In genomic region chr12:103928736-103929050, GRCh38 we compare ENCODE assay signal across 8 cellular contexts. TPM values are rescaled to one million over a fixed set of nuclear protein-coding genes. Genes with fewer than 3 reads are reported as not detected.
DNase-seq lines count a peak whose midpoint lies in the region; ATAC-seq and TF ChIP-seq lines count a peak whose summit lies in the region.

No MANE protein-coding gene starts in this region.

- H3K27me3 ChIP-seq in hepatocyte: no peaks in the 10 kb centered on the region

- peaks cover 35% of the 10 kb centered on the region for H3K79me2 ChIP-seq in hepatocyte

- peaks cover 30% of the 10 kb centered on the region for H4K20me1 ChIP-seq in hepatocyte (ENCODE audit: insufficient read depth, poor library complexity, severe bottlenecking)

- peaks cover 55% of the 10 kb centered on the region for H3K36me3 Mint-ChIP-seq in Calu3 (ENCODE audit: insufficient read depth, unreplicated experiment)
- peaks cover 24 to 38% of the 10 kb centered on the region in 2 donors for H3K36me3 Mint-ChIP-seq in activated naive CD4-positive, alpha-beta T cell treated with anti-CD3 and anti-CD28 coated beads, Interleukin-2, amount 50 U/mL, for 72 hours

- H3K9me2 ChIP-seq in hepatocyte (replicated peaks; ENCODE audit: insufficient read depth): no peaks in the 10 kb centered on the region

- CTCF ChIA-PET in Calu3 (lab: Charles Lee): no interaction called here

- no TSS peak for BruUV-seq in Calu3 (replicated peaks; lab: Mats Ljungman, UMichigan)

- H3K27ac ChIP-seq in hepatocyte: peak overlapping the region; percentile 99

- peaks cover 31% of the 10 kb centered on the region for H3K4me1 Mint-ChIP-seq in Calu3 (ENCODE audit: low read depth, unreplicated experiment)

- H3K4me2 ChIP-seq in hepatocyte: peak overlapping the region; percentile 86

- ATAC-seq in HG02610 (IDR thresholded peaks at IDR 0.05; ENCODE audit: unreplicated experiment): peak; percentile 15
- ATAC-seq in activated naive CD4-positive, alpha-beta T cell treated with anti-CD3 and anti-CD28 coated beads, Interleukin-2, amount 50 U/mL, for 72 hours: peak in 1 of 2 donors; percentile 7

- TF ChIP-seq CTCF in Calu3 (IDR thresholded peaks at IDR 0.05; ENCODE audit: unreplicated experiment): no peak
- TF ChIP-seq CTCF in hepatocyte (IDR thresholded peaks at IDR 0.05; ENCODE audit: poor library complexity): no peak

- peak overlapping the region; percentile 54 for H3K4me3 ChIP-seq in hepatocyte

- no peaks in the 10 kb centered on the region for H3K9me3 ChIP-seq in hepatocyte (ENCODE audit: low read depth)

- DNase-seq in Calu3 (no peak), RPMI8226 (peak; percentile 65), hepatocyte (ENCODE audit: low spot score) (peak; percentile 17), HPDE6-E6E7 (ENCODE audit: extremely low spot score) (no peak), HuH-7 (ENCODE audit: low spot score) (no peak)
- DNase-seq in activated naive CD4-positive, alpha-beta T cell treated with anti-CD3 and anti-CD28 coated beads, Interleukin-2, amount 50 U/mL, for 72 hours (ENCODE audit: low spot score in 2 of 2): peak in 1 of 2 donors; percentile 49
- peak; percentile 36 to 42 (median 40) for DNase-seq in stimulated activated CD4-positive, alpha-beta T cell treated with anti-CD3 and anti-CD28 coated beads, Interleukin-12 subunit alpha, Interleukin-12 subunit beta, amount 100 ng/mL, for 48 hours (ENCODE audit: low read depth in 2 of 3, low spot score in 1 of 3)

- WGBS in hepatocyte (ENCODE audit: low lambda C conversion rate, missing lambda C conversion rate): 22% methylated on average over 12 of the region's 12 CpGs

- H3K4me1 ChIP-seq in hepatocyte (ENCODE audit: insufficient read depth): peaks cover 21% of the 10 kb centered on the region

- peak overlapping the region; percentile 100 for H3K27ac Mint-ChIP-seq in Calu3 (ENCODE audit: unreplicated experiment)
- peak overlapping the region; percentile 97 to 98 for H3K27ac Mint-ChIP-seq in activated naive CD4-positive, alpha-beta T cell treated with anti-CD3 and anti-CD28 coated beads, Interleukin-2, amount 50 U/mL, for 72 hours

- H3K27me3 Mint-ChIP-seq in Calu3 (ENCODE audit: unreplicated experiment): no peaks in the 10 kb centered on the region

- H3K36me3 ChIP-seq in hepatocyte (replicated peaks; ENCODE audit: insufficient read depth, low read depth): no peaks in the 10 kb centered on the region

- no peaks in the 10 kb centered on the region for H3K9me3 Mint-ChIP-seq in Calu3 (ENCODE audit: low read depth, unreplicated experiment)
- peaks cover 0 to 4% of the 10 kb centered on the region in 2 donors for H3K9me3 Mint-ChIP-seq in activated naive CD4-positive, alpha-beta T cell treated with anti-CD3 and anti-CD28 coated beads, Interleukin-2, amount 50 U/mL, for 72 hours

- peak overlapping the region; percentile 93 for H2AFZ ChIP-seq in hepatocyte

- H3K4me3 Mint-ChIP-seq in Calu3 (ENCODE audit: low read depth, unreplicated experiment): peak overlapping the region; percentile 82

- intact Hi-C loops in Calu3 (cut with micrococcal nuclease; ENCODE audit: unreplicated experiment): loop anchor here (2.0 kb wide), 1 partner anchor 44 kb away; no protein-coding TSS in a partner anchor

RNA-seq across cellular contexts. Expression of gene HSP90B1, which starts 1.5 kb away (rescaled TPM):
- total RNA-seq in Calu3 (2022) (1,299 and 1,328 TPM in 2 replicates), hepatocyte (1,226 and 1,309 TPM in 2 replicates)
- total RNA-seq in activated naive CD4-positive, alpha-beta T cell treated with anti-CD3 and anti-CD28 coated beads, Interleukin-2, amount 50 U/mL, for 72 hours: 100 to 1,000 TPM; 285 to 376 TPM
- polyA plus RNA-seq in hepatocyte: 1,289 and 1,449 TPM in 2 replicates

RNA-seq across cellular contexts. Expression of gene TDG, which starts 37.0 kb away (rescaled TPM):
- total RNA-seq in Calu3 (2022) (33.5 and 35.3 TPM in 2 replicates), hepatocyte (47.9 and 50.1 TPM in 2 replicates)
- 10 to 100 TPM; 34.4 to 48.5 TPM for total RNA-seq in activated naive CD4-positive, alpha-beta T cell treated with anti-CD3 and anti-CD28 coated beads, Interleukin-2, amount 50 U/mL, for 72 hours
- 27.9 and 36.4 TPM in 2 replicates for polyA plus RNA-seq in hepatocyte

Comparison
In these comparisons a context has a peak if more than half of its experiments do, and no peak if none do; other contexts are left out.
1. DNase-seq: peak in RPMI8226 (single experiment), hepatocyte (single experiment) and stimulated activated CD4-positive, alpha-beta T cell treated with anti-CD3 and anti-CD28 coated beads, Interleukin-12 subunit alpha, Interleukin-12 subunit beta, amount 100 ng/mL, for 48 hours (3 of 3); none in Calu3 (single experiment), HPDE6-E6E7 (single experiment) and HuH-7 (single experiment).